In genomic region chr5:141419074-141419880, GRCh38 we compare ENCODE assay signal across 25 cellular contexts. TPM values are rescaled to one million over a fixed set of nuclear protein-coding genes. Genes with fewer than 3 reads are reported as not detected.
DNase-seq lines count a peak whose midpoint lies in the region; ATAC-seq, FAIRE-seq and TF ChIP-seq lines count a peak whose summit lies in the region.
"Had no signal": no experiment of that assay in that cellular context is flagged by ENCODE, and none has a peak within 500 bp of the region (broad histone marks: within the 10 kb centered on the region; RNA-seq: fewer than 3 reads in every experiment).

No MANE protein-coding gene starts in this region.

- no peak overlapping the region for H3K4me3 Mint-ChIP-seq in activated CD4-positive, alpha-beta T cell treated with anti-CD3 and anti-CD28 coated beads, Interleukin-2, amount 10 ng/mL, durations not matched to agents 24 days and 14 days
- H3K4me3 Mint-ChIP-seq in HFFc6: peak overlapping the region; percentile 90; the same call in 1 of the 2 replicates
- no peak overlapping the region for H3K4me3 Mint-ChIP-seq in progenitor cell of endocrine pancreas (ENCODE audit: low read depth)
- H3K4me3 Mint-ChIP-seq in CD8-positive, alpha-beta T cell: no peak overlapping the region
- H3K4me3 Mint-ChIP-seq: stimulated activated naive CD8-positive, alpha-beta T cell treated with anti-CD3 and anti-CD28 coated beads, Interleukin-15, Interleukin-2, amounts not matched to agents 100 ng/mL and 50 ng/mL, for 24 hours; T-helper 2 cell treated with Interferon-gamma antibody and Interleukin-4, amounts not matched to agents 5 μg/mL and 100 μg/mL, for 36 hours had no signal

- peak overlapping the region; percentile 25 for H3K4me3 ChIP-seq in fibroblast of the aortic adventitia (ENCODE audit: low read depth, low read length)
- H3K4me3 ChIP-seq in CD8-positive, alpha-beta T cell (ENCODE audit: low read depth, low read length): no peak overlapping the region
- H3K4me3 ChIP-seq: GM12878, MG63 had no signal

- H3K4me1 Mint-ChIP-seq in activated CD4-positive, alpha-beta T cell treated with anti-CD3 and anti-CD28 coated beads, Interleukin-2, amount 10 ng/mL, durations not matched to agents 24 days and 14 days: peaks cover 20% of the 10 kb centered on the region
- H3K4me1 Mint-ChIP-seq in HFFc6 (ENCODE audit: low read depth) (peaks cover 35% of the 10 kb centered on the region), progenitor cell of endocrine pancreas (ENCODE audit: low read depth) (no peaks in the 10 kb centered on the region)
- H3K4me1 Mint-ChIP-seq in CD8-positive, alpha-beta T cell (ENCODE audit: low read depth): peaks cover 10% of the 10 kb centered on the region

- peaks cover 5% of the 10 kb centered on the region for H3K36me3 Mint-ChIP-seq in activated CD4-positive, alpha-beta T cell treated with anti-CD3 and anti-CD28 coated beads, Interleukin-2, amount 10 ng/mL, durations not matched to agents 24 days and 14 days (ENCODE audit: low read depth)
- peaks cover 54% of the 10 kb centered on the region for H3K36me3 Mint-ChIP-seq in HFFc6 (ENCODE audit: low read depth)
- H3K36me3 Mint-ChIP-seq in progenitor cell of endocrine pancreas (ENCODE audit: insufficient read depth): peaks cover 67% of the 10 kb centered on the region
- H3K36me3 Mint-ChIP-seq in CD8-positive, alpha-beta T cell: peaks cover 12% of the 10 kb centered on the region

- TF ChIP-seq CTCF in HFFc6 (IDR thresholded peaks at IDR 0.05) (no peak), fibroblast of the aortic adventitia (IDR thresholded peaks at IDR 0.05; ENCODE audit: insufficient read depth, low read length) (no peak), progenitor cell of endocrine pancreas (IDR thresholded peaks at IDR 0.05; ENCODE audit: unreplicated experiment) (no peak), D721Med (IDR thresholded peaks at IDR 0.05; ENCODE audit: insufficient read depth, missing control alignments) (no peak)
- TF ChIP-seq CTCF in CD8-positive, alpha-beta T cell (IDR thresholded peaks at IDR 0.05): no peak

- H3K36me3 ChIP-seq in CD8-positive, alpha-beta T cell (ENCODE audit: insufficient read depth, low read length): no peaks in the 10 kb centered on the region
- H3K36me3 ChIP-seq: MG63, ovary, sigmoid colon had no signal

- H3K27ac Mint-ChIP-seq in activated CD4-positive, alpha-beta T cell treated with anti-CD3 and anti-CD28 coated beads, Interleukin-2, amount 10 ng/mL, durations not matched to agents 24 days and 14 days: peak overlapping the region; percentile 50
- no peak overlapping the region for H3K27ac Mint-ChIP-seq in HFFc6
- peak overlapping the region; percentile 91 for H3K27ac Mint-ChIP-seq in progenitor cell of endocrine pancreas
- H3K27ac Mint-ChIP-seq in CD8-positive, alpha-beta T cell: no peak overlapping the region
- H3K27ac Mint-ChIP-seq: T-helper 2 cell treated with Interferon-gamma antibody and Interleukin-4, amounts not matched to agents 5 μg/mL and 100 μg/mL, for 36 hours had no signal

- intact Hi-C loops in activated CD4-positive, alpha-beta T cell treated with anti-CD3 and anti-CD28 coated beads, Interleukin-2, amount 10 ng/mL, durations not matched to agents 24 days and 14 days (cut with micrococcal nuclease): no loop called here
- intact Hi-C loops in CD8-positive, alpha-beta T cell (cut with DNase I, micrococcal nuclease): loop anchor here in 1 of 2 experiments (10.0 kb wide), 1 partner anchor 94 kb away; the partner anchor contains the start of gene TAF7

- no peaks in the 10 kb centered on the region for H3K4me1 ChIP-seq in CD8-positive, alpha-beta T cell (ENCODE audit: insufficient read depth, low read length)

- CTCF ChIA-PET in CD8-positive, alpha-beta T cell (lab: Charles Lee): interaction anchor here (0.9 to 1.5 kb wide), 2 partner anchors 11 to 148 kb away, joined by 3 to 4 read pairs; partner anchors contain the start of gene PCDHGA12

- no peak for FAIRE-seq in D721Med (lab: Jason Lieb, UNC)
- FAIRE-seq: GM12878 had no signal

- H3K27me3 ChIP-seq in CD8-positive, alpha-beta T cell (ENCODE audit: insufficient read depth, low read length): peaks cover 24% of the 10 kb centered on the region
- H3K27me3 ChIP-seq: MG63, ovary, sigmoid colon had no signal

- POLR2A ChIA-PET in CD8-positive, alpha-beta T cell (lab: Charles Lee): no interaction called here

- H3K27me3 Mint-ChIP-seq in activated CD4-positive, alpha-beta T cell treated with anti-CD3 and anti-CD28 coated beads, Interleukin-2, amount 10 ng/mL, durations not matched to agents 24 days and 14 days: peaks cover 61% of the 10 kb centered on the region
- H3K27me3 Mint-ChIP-seq in HFFc6 (ENCODE audit: insufficient read depth): peaks cover 2% of the 10 kb centered on the region
- H3K27me3 Mint-ChIP-seq in progenitor cell of endocrine pancreas: no peaks in the 10 kb centered on the region
- H3K27me3 Mint-ChIP-seq in CD8-positive, alpha-beta T cell (ENCODE audit: low read depth): peaks cover 73% of the 10 kb centered on the region

- no peak overlapping the region for H3K27ac ChIP-seq in CD8-positive, alpha-beta T cell (ENCODE audit: low read depth, low read length)
- H3K27ac ChIP-seq: heart right ventricle, ovary, sigmoid colon had no signal

- H3K9me3 ChIP-seq in CD8-positive, alpha-beta T cell (ENCODE audit: low read length): peaks cover 9% of the 10 kb centered on the region

- DNase-seq in activated CD4-positive, alpha-beta T cell treated with anti-CD3 and anti-CD28 coated beads, Interleukin-2, amount 10 ng/mL, durations not matched to agents 24 days and 14 days: peak; percentile 50
- DNase-seq in activated CD4-positive, alpha-beta T cell treated with anti-CD3 and anti-CD28 coated beads for 48 hours: no peak
- DNase-seq in HFFc6 (no peak), fibroblast of the aortic adventitia (ENCODE audit: low read depth) (no peak), progenitor cell of endocrine pancreas (ENCODE audit: low spot score, unreplicated experiment) (no peak), DMS79 treated with DMSO at 0.1 percent for 48 hours (lab: John Stamatoyannopoulos, UW) (no peak), D721Med (ENCODE audit: insufficient read length, low spot score) (no peak)
- DNase-seq in CD8-positive, alpha-beta T cell: no peak
- DNase-seq: 8988T, activated B cell treated with CpG ODN at 0.5 μM for 24 hours, DMS153, heart right ventricle, immature natural killer cell, left ventricle myocardium superior, MG63, NCI-H1436 treated with DMSO at 0.1 percent for 48 hours, NCI-H2171 treated with DMSO at 0.1 percent for 48 hours, NCI-H69, ovary, SIG-M5, sigmoid colon had no signal

- H3K9me3 Mint-ChIP-seq in activated CD4-positive, alpha-beta T cell treated with anti-CD3 and anti-CD28 coated beads, Interleukin-2, amount 10 ng/mL, durations not matched to agents 24 days and 14 days: peaks cover 35% of the 10 kb centered on the region
- H3K9me3 Mint-ChIP-seq in HFFc6 (peaks cover 47% of the 10 kb centered on the region), progenitor cell of endocrine pancreas (ENCODE audit: low read depth) (peaks cover 52% of the 10 kb centered on the region)
- H3K9me3 Mint-ChIP-seq in CD8-positive, alpha-beta T cell: peaks cover 38% of the 10 kb centered on the region

- ATAC-seq in CD8-positive, alpha-beta T cell: no peak
- ATAC-seq: GM12878, HCT116, left ventricle myocardium superior had no signal

RNA-seq across cellular contexts. Expression of gene PCDHGA11, which starts 1.6 kb away (rescaled TPM):
- 0.23 and 0.31 TPM in 2 replicates for total RNA-seq in activated CD4-positive, alpha-beta T cell treated with anti-CD3 and anti-CD28 coated beads, Interleukin-2, amount 10 ng/mL, durations not matched to agents 24 days and 14 days
- 10 to 100 TPM in 3 of 6 experiments, 1 to 10 TPM in 3; 2.3 to 11.4 (median 9.8) TPM for total RNA-seq in HFFc6 (2021; fragmentation: NEBNext Ultra II Directional; extraction: Animal tissue kit (Norgen Biotek cat#: 25700))
- 7.6 and 17.8 TPM in 2 replicates for total RNA-seq in fibroblast of the aortic adventitia (ENCODE audit: low replicate concordance)
- 3.1 and 3.3 TPM in 2 replicates for total RNA-seq in progenitor cell of endocrine pancreas
- under 1 TPM in 1 of 2 experiments, not detected in 1; 0.08 TPM for total RNA-seq in CD8-positive, alpha-beta T cell

RNA-seq across cellular contexts. Expression of gene PCDHGB7, which starts 1.8 kb away (rescaled TPM):
- total RNA-seq in activated CD4-positive, alpha-beta T cell treated with anti-CD3 and anti-CD28 coated beads, Interleukin-2, amount 10 ng/mL, durations not matched to agents 24 days and 14 days: 0.12 and 0.17 TPM in 2 replicates
- total RNA-seq in HFFc6 (2021; fragmentation: NEBNext Ultra II Directional; extraction: Animal tissue kit (Norgen Biotek cat#: 25700)): 10 to 100 TPM in 2 of 6 experiments, 1 to 10 TPM in 4; 5.8 to 21.7 (median 6.8) TPM
- total RNA-seq in fibroblast of the aortic adventitia (ENCODE audit: low replicate concordance) (16.7 and 22.1 TPM in 2 replicates), progenitor cell of endocrine pancreas (6.0 and 8.0 TPM in 2 replicates)
- not detected for total RNA-seq in CD8-positive, alpha-beta T cell

RNA-seq across cellular contexts. Expression of gene PCDHGA10, which starts 6.5 kb away (rescaled TPM):
- total RNA-seq in activated CD4-positive, alpha-beta T cell treated with anti-CD3 and anti-CD28 coated beads, Interleukin-2, amount 10 ng/mL, durations not matched to agents 24 days and 14 days: 0.07 and 0.21 TPM in 2 replicates
- total RNA-seq in HFFc6 (2021; fragmentation: NEBNext Ultra II Directional; extraction: Animal tissue kit (Norgen Biotek cat#: 25700)): 1 to 10 TPM in 1 of 6 experiments, under 1 TPM in 5; 0.61 to 1.3 (median 0.78) TPM
- total RNA-seq in fibroblast of the aortic adventitia (ENCODE audit: low replicate concordance) (10.6 and 22.2 TPM in 2 replicates), progenitor cell of endocrine pancreas (14.3 and 14.6 TPM in 2 replicates)
- under 1 TPM in 1 of 2 experiments, not detected in 1; 0.08 TPM for total RNA-seq in CD8-positive, alpha-beta T cell

RNA-seq across cellular contexts. Expression of gene PCDHGA12, which starts 11.0 kb away (rescaled TPM):
- 0.12 and 0.16 TPM in 2 replicates for total RNA-seq in activated CD4-positive, alpha-beta T cell treated with anti-CD3 and anti-CD28 coated beads, Interleukin-2, amount 10 ng/mL, durations not matched to agents 24 days and 14 days
- 10 to 100 TPM in 4 of 6 experiments, 1 to 10 TPM in 2; 8.8 to 21.0 (median 18.9) TPM for total RNA-seq in HFFc6 (2021; fragmentation: NEBNext Ultra II Directional; extraction: Animal tissue kit (Norgen Biotek cat#: 25700))
- total RNA-seq in fibroblast of the aortic adventitia (ENCODE audit: low replicate concordance): 39.7 and 50.5 TPM in 2 replicates
- 2.9 and 3.2 TPM in 2 replicates for total RNA-seq in progenitor cell of endocrine pancreas
- not detected for total RNA-seq in CD8-positive, alpha-beta T cell

RNA-seq across cellular contexts. Expression of gene PCDHGB6, which starts 11.5 kb away (rescaled TPM):
- total RNA-seq in activated CD4-positive, alpha-beta T cell treated with anti-CD3 and anti-CD28 coated beads, Interleukin-2, amount 10 ng/mL, durations not matched to agents 24 days and 14 days: 0.09 and 0.14 TPM in 2 replicates
- 1 to 10 TPM in 4 of 6 experiments, under 1 TPM in 2; 0.79 to 1.4 (median 1.1) TPM for total RNA-seq in HFFc6 (2021; fragmentation: NEBNext Ultra II Directional; extraction: Animal tissue kit (Norgen Biotek cat#: 25700))
- 3.8 and 5.8 TPM in 2 replicates for total RNA-seq in fibroblast of the aortic adventitia (ENCODE audit: low replicate concordance)
- total RNA-seq in progenitor cell of endocrine pancreas: 23.1 and 24.0 TPM in 2 replicates
- total RNA-seq in CD8-positive, alpha-beta T cell: not detected

Comparison
In these comparisons a context has a peak if more than half of its experiments do, and no peak if none do; other contexts are left out.
1. H3K27ac Mint-ChIP-seq: peak in activated CD4-positive, alpha-beta T cell treated with anti-CD3 and anti-CD28 coated beads, Interleukin-2, amount 10 ng/mL, durations not matched to agents 24 days and 14 days (single experiment) and progenitor cell of endocrine pancreas (single experiment); none in HFFc6 (single experiment) and CD8-positive, alpha-beta T cell (single experiment).